ENCODE assay signal across 24 cellular contexts in the genomic region with DNA sequence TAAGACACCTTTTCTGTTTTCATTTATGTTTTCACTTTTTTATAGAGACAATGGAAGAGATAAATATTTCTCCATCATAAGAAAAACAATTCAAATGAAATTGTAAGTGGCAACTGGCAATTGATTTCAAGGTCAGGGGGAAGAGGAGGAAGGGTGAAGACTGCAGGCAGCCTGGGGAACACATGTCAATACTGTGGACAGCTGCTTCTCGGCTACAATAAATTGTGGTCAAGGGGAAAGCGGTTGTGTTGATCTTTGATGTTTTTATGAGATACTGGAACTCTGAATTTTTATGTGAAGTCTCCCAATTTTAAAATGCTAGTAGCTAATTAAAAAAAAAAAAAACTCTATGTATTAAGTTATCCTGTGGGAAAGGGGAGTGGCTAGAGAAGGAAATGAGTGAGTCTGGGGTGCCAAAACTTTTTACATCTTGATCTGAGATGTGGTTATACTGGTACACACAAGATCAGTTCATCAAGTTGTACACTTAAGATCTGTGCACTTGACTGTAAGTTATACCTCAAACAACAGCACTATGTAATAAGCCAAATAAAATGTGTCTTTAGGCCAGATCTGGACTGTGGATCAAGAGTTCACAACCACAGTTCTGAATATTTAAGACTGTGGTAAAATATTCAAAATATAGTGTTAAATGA.
"Had no signal": no experiment of that assay in that cellular context is flagged by ENCODE, and none has a peak within 500 bp of the region (broad histone marks: within the 10 kb centered on the region; RNA-seq: fewer than 3 reads in every experiment).

No MANE protein-coding gene starts in this region.

- H3K27ac Mint-ChIP-seq: activated CD4-positive, alpha-beta memory T cell treated with anti-CD3 and anti-CD28 coated beads, Interleukin-2, amount 10 ng/mL, durations not matched to agents 7 days and 5 days; activated CD4-positive, alpha-beta T cell treated with anti-CD3 and anti-CD28 coated beads, Interleukin-2, amount 10 ng/mL, durations not matched to agents 24 days and 14 days had no signal

- FAIRE-seq: endometrium, kidney had no signal

- H3K27me3 Mint-ChIP-seq: activated CD4-positive, alpha-beta memory T cell treated with anti-CD3 and anti-CD28 coated beads, Interleukin-2, amount 10 ng/mL, durations not matched to agents 7 days and 5 days; activated CD4-positive, alpha-beta T cell treated with anti-CD3 and anti-CD28 coated beads, Interleukin-2, amount 10 ng/mL, durations not matched to agents 24 days and 14 days; brain; naive thymus-derived CD8-positive, alpha-beta T cell; T-helper 17 cell had no signal

- H3K9me3 Mint-ChIP-seq: activated CD4-positive, alpha-beta memory T cell treated with anti-CD3 and anti-CD28 coated beads, Interleukin-2, amount 10 ng/mL, durations not matched to agents 7 days and 5 days; activated CD4-positive, alpha-beta T cell treated with anti-CD3 and anti-CD28 coated beads, Interleukin-2, amount 10 ng/mL, durations not matched to agents 24 days and 14 days; brain; naive thymus-derived CD8-positive, alpha-beta T cell had no signal

- ATAC-seq: activated CD4-positive, CD25-positive, alpha-beta regulatory T cell treated with anti-CD3 and anti-CD28 coated beads, Interleukin-2, amount 50 U/mL, for 24 hours; heart right ventricle; left lobe of liver; lower lobe of right lung; naive thymus-derived CD8-positive, alpha-beta T cell; stimulated activated naive CD8-positive, alpha-beta T cell treated with anti-CD3 and anti-CD28 coated beads, Interleukin-15, Interleukin-2, amounts not matched to agents 100 U/mL and 50 U/mL, for 24 hours; T-helper 17 cell; upper lobe of right lung had no signal

- H3K4me3 Mint-ChIP-seq: activated CD4-positive, alpha-beta memory T cell treated with anti-CD3 and anti-CD28 coated beads, Interleukin-2, amount 10 ng/mL, durations not matched to agents 7 days and 5 days; activated CD4-positive, alpha-beta T cell treated with anti-CD3 and anti-CD28 coated beads, Interleukin-2, amount 10 ng/mL, durations not matched to agents 24 days and 14 days; brain had no signal

- H3K9me3 ChIP-seq: heart right ventricle, lower lobe of right lung, neutrophil, ovary, prostate gland, right atrium auricular region, upper lobe of right lung had no signal

- DNase-seq: activated CD4-positive, alpha-beta memory T cell treated with anti-CD3 and anti-CD28 coated beads, Interleukin-2, amount 10 ng/mL, durations not matched to agents 7 days and 5 days; activated CD4-positive, alpha-beta T cell treated with anti-CD3 and anti-CD28 coated beads, Interleukin-2, amount 10 ng/mL, durations not matched to agents 24 days and 14 days; activated gamma-delta T cell; activated naive CD4-positive, alpha-beta T cell treated with anti-CD3 and anti-CD28 coated beads, Interleukin-2, amount 50 U/mL, for 16 hours; activated T-cell treated with anti-CD3 and anti-CD28 coated beads for 4 hours; anterior cingulate cortex; heart right ventricle; kidney; lower lobe of right lung; mesendoderm; naive thymus-derived CD8-positive, alpha-beta T cell; ovary; stimulated activated CD4-positive, alpha-beta T cell treated with anti-CD3 and anti-CD28 coated beads, Interleukin-4, amount 100 ng/mL, for 24 hours; stimulated activated naive CD8-positive, alpha-beta T cell treated with anti-CD3 and anti-CD28 coated beads, Interleukin-15, Interleukin-2, amounts not matched to agents 100 U/mL and 50 U/mL, for 24 hours; T-helper 17 cell; upper lobe of right lung had no signal

- H3K27me3 ChIP-seq: heart right ventricle, neutrophil, ovary, right atrium auricular region, upper lobe of right lung had no signal

- H3K36me3 ChIP-seq: lower lobe of right lung, neutrophil, ovary, prostate gland, right atrium auricular region, upper lobe of right lung had no signal

- H3K4me1 ChIP-seq: heart right ventricle, lower lobe of right lung, prostate gland, right atrium auricular region, upper lobe of right lung had no signal

- H3K4me3 ChIP-seq: heart right ventricle, lower lobe of right lung, ovary, prostate gland, right atrium auricular region, upper lobe of right lung had no signal

- H3K27ac ChIP-seq: heart right ventricle, lower lobe of right lung, neutrophil, ovary, prostate gland, right atrium auricular region, upper lobe of right lung, VCaP had no signal
